ENCODE assay signal across 1 cellular context in genomic region chr9:21334603-21334968, GRCh38.
TF ChIP-seq lines count a peak whose summit lies in the region.

No MANE protein-coding gene starts in this region.

TF ChIP-seq in GM23338, 12 proteins besides CTCF, POLR2A, EP300 and RAD21 (continued from another document):
- no peak for TF ChIP-seq REST (IDR thresholded peaks at IDR 0.05; ENCODE audit: unreplicated experiment)
